ENCODE assay signal across 14 cellular contexts in the genomic region with DNA sequence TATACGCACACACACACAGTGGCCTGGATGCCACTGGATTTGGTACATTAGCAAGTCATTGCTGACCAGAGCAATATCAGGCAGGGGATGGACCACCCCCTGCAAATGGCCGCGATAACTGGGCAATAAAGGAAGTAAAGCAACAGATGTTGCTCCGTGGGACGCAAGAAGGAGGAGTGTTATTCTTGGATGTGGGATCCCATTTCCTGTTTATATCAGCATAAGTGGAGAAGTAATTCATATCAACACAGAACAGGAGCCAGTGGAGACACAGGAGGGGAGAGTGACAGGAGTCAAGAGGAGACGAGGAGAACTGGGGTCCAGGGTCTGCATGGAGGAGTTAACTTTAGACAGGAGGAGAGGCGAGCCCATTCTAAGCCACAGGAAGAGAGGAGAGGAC. TPM values are rescaled to one million over a fixed set of nuclear protein-coding genes. Genes with fewer than 3 reads are reported as not detected.
DNase-seq lines count a peak whose midpoint lies in the region; ATAC-seq and TF ChIP-seq lines count a peak whose summit lies in the region.
"Had no signal": no experiment of that assay in that cellular context is flagged by ENCODE, and none has a peak within 500 bp of the region (broad histone marks: within the 10 kb centered on the region; RNA-seq: fewer than 3 reads in every experiment).

No MANE protein-coding gene starts in this region.

- H3K4me1 ChIP-seq in CD8-positive, alpha-beta memory T cell (ENCODE audit: insufficient read depth, low read length), result no peaks in the 10 kb centered on the region
- H3K4me1 ChIP-seq: BE2C, parathyroid adenoma had no signal

- no peaks in the 10 kb centered on the region for H3K9me3 ChIP-seq in CD8-positive, alpha-beta memory T cell (ENCODE audit: low read length)
- H3K9me3 ChIP-seq: BE2C had no signal

- no peak overlapping the region for H3K27ac ChIP-seq in CD8-positive, alpha-beta memory T cell (ENCODE audit: low read depth, low read length)
- H3K27ac ChIP-seq: parathyroid adenoma had no signal

- POLR2A ChIA-PET in CD8-positive, alpha-beta memory T cell (lab: Charles Lee), result no interaction called here

- no peak overlapping the region for H3K4me3 Mint-ChIP-seq in CD8-positive, alpha-beta memory T cell

- no peaks in the 10 kb centered on the region for H3K27me3 ChIP-seq in CD8-positive, alpha-beta memory T cell (ENCODE audit: insufficient read depth, low read length, poor library complexity, severe bottlenecking)
- H3K27me3 ChIP-seq: BE2C had no signal

- H3K27ac Mint-ChIP-seq in CD8-positive, alpha-beta memory T cell, result peak overlapping the region in 5 of 8 donors; percentile 42 to 78 (median 45)

- H3K36me3 ChIP-seq in CD8-positive, alpha-beta memory T cell (ENCODE audit: insufficient read depth, low read length), result peaks cover 19% of the 10 kb centered on the region

- peaks cover 0 to 2% (median 0%) of the 10 kb centered on the region in 3 donors for H3K4me1 Mint-ChIP-seq in CD8-positive, alpha-beta memory T cell

- no peaks in the 10 kb centered on the region for H3K27me3 Mint-ChIP-seq in CD8-positive, alpha-beta memory T cell

- CTCF ChIA-PET in CD8-positive, alpha-beta memory T cell (lab: Charles Lee), result no interaction called here

- H3K36me3 Mint-ChIP-seq in CD8-positive, alpha-beta memory T cell, result peaks cover 3 to 69% (median 13%) of the 10 kb centered on the region in 3 donors

- no peak for DNase-seq in CD8-positive, alpha-beta memory T cell
- DNase-seq in Kasumi-1 (lab: John Stamatoyannopoulos, UW), result peak; percentile 57 to 74
- peak; percentile 69 for DNase-seq in choroid plexus epithelial cell (ENCODE audit: low read depth)
- peak; percentile 28 for DNase-seq in mesenteric fat pad (ENCODE audit: low spot score)
- DNase-seq in NCI-H226, result no peak
- DNase-seq in SW480 (ENCODE audit: low spot score), result no peak
- no peak for DNase-seq in NCI-H1048 (lab: John Stamatoyannopoulos, UW)
- DNase-seq: BE2C, cerebellar nuclear complex, islet precursor cell, NCI-H1105 treated with DMSO at 0.1 percent for 48 hours, SIG-M5 had no signal

- H3K9me3 Mint-ChIP-seq in CD8-positive, alpha-beta memory T cell, result no peaks in the 10 kb centered on the region

- H3K4me3 ChIP-seq in CD8-positive, alpha-beta memory T cell (ENCODE audit: low read length), result no peak overlapping the region
- no peak overlapping the region for H3K4me3 ChIP-seq in choroid plexus epithelial cell (ENCODE audit: low read depth, low read length)

- TF ChIP-seq CTCF in choroid plexus epithelial cell (conservative IDR thresholded peaks at IDR 0.05; ENCODE audit: low read depth, low read length), result no peak

- ATAC-seq in HG03457 (IDR thresholded peaks at IDR 0.05; ENCODE audit: unreplicated experiment), result no peak

RNA-seq across cellular contexts. Expression of a gene that starts 18.4 kb away (rescaled TPM):
- total RNA-seq in CD8-positive, alpha-beta memory T cell, result 10 to 100 TPM; 40.4 to 41.9 TPM
- 32.6 TPM for polyA plus RNA-seq in CD8-positive, alpha-beta memory T cell
- 40.9 TPM for total RNA-seq in mesenteric fat pad

RNA-seq across cellular contexts. Expression of a gene that starts 54.7 kb away (rescaled TPM):
- total RNA-seq in CD8-positive, alpha-beta memory T cell, result 100 to 1,000 TPM; 929 to 961 TPM
- polyA plus RNA-seq in CD8-positive, alpha-beta memory T cell, result 103 TPM
- 429 TPM for total RNA-seq in mesenteric fat pad

Comparison
In these comparisons a context has a peak if more than half of its experiments do, and no peak if none do; other contexts are left out.
1. DNase-seq: peak in Kasumi-1 (2 of 2), choroid plexus epithelial cell (single experiment) and mesenteric fat pad (single experiment); none in CD8-positive, alpha-beta memory T cell (0 of 5), NCI-H226 (single experiment), SW480 (single experiment) and NCI-H1048 (single experiment).